In the genomic region with DNA sequence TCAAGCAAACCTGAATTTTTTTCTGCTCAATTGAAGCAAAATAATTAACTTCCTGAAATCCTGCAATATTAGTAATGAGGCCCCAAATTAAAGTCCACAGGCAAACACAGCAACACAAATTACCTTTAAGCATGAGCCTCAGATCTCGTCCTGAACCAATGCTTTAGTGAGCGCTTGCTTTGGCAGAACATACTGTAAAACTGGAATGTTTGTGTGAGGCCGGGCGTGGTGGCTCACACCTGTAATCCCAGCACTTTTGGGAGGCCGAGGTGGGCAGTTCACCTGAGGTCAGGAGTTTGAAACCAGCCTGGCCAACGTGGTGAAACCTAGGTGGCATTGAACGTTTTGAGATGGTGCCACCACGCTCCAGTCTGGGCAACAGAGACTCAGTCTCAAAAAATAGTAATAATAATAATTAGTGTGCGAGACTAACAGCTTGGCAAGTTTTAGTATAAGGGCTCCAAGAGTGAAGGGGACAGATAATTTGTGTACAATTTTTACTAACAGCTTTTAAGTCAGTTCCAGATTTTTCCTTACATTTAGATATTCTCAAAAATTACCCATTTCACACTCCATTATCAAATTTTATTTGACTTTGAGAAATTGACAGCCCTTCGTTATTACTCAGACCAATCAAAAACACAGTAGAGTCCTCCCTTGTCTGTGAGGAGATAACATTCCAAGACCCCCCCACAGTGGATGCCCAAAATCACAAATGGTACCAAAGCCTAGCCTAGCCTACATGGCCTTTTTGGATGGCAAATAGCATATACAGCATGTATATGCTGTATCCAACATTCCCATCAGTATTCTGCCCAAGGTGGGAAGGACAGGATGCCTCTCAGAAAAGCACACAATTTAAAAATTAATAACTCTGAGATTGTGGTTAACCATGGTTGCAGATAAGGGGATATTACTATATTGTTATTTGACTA, we compare ENCODE assay signal across 2 cellular contexts.
TF ChIP-seq lines count a peak whose summit lies in the region.

No MANE protein-coding gene starts in this region.

TF ChIP-seq in HCT116, 20 proteins besides CTCF, POLR2A, EP300 and RAD21:
- TF ChIP-seq POLR2AphosphoS5 (IDR thresholded peaks at IDR 0.05; ENCODE audit: low read depth, low read length) (peak; percentile 41), EZH2 (IDR thresholded peaks at IDR 0.05) (no peak)

TF ChIP-seq in neural cell, 6 proteins besides CTCF, POLR2A, EP300 and RAD21:
- TF ChIP-seq POLR2AphosphoS5 (IDR thresholded peaks at IDR 0.05) (peak; percentile 41), TAF1 (IDR thresholded peaks at IDR 0.05; ENCODE audit: low read depth) (no peak)
